ENCODE assay signal across 1 cellular context in the genomic region with DNA sequence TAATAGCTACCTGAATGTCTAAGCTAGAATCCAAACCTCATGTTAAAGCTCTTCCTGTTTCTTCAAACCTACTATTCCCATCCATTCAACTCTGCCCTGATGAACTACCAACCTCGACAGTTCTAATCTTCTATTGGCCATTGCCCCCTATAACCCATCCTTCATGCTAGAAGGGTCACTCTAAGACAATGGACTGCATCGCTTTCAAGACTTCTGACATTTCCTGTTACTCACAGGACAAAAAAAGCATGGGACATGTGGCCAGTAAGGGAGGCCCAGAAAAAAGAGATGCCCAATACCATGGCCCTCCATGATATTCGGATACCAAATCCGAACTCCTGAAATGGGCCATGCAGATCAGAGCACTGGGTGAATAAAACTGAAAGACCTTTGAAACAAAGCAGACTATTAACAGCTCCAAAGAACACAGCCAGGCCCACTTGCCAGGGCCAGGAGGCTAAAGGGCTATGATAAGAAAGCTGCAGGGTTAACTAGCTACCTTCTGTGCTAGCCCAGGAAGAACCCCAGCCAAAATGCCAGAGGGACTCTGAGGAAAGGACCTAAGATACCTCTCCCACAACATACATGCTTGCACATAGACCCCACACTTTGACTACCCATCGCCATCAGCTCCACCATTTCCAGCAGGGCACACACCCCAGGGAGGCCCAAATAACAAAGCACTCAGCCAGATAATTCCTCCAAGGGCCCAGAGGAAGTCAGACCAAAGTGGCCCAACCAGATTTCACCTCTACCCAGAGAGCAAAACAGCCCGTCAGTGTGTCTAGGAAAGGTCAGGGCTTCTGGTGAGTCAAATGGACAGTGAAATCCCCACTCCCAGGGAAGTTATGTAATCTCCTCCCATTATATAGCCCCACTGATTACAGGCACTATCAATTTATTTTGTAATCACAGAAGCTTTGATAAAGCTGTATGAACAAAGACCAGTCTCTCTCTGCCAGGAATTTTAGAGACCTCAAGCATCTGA.
TF ChIP-seq lines count a peak whose summit lies in the region.

No MANE protein-coding gene starts in this region.

TF ChIP-seq in endothelial cell of umbilical vein, 7 proteins besides CTCF, POLR2A, EP300 and RAD21:
- TF ChIP-seq POLR2AphosphoS5 (IDR thresholded peaks at IDR 0.05; ENCODE audit: insufficient read depth, low read depth, low read length) (no peak), MYC (IDR thresholded peaks at IDR 0.05; ENCODE audit: low read depth, low read length) (peak; percentile 18), EZH2 (IDR thresholded peaks at IDR 0.05; ENCODE audit: borderline replicate concordance, low read depth, low read length, severe bottlenecking) (no peak), JUN (IDR thresholded peaks at IDR 0.05; ENCODE audit: borderline replicate concordance, insufficient read depth, insufficient read length, low read depth) (no peak), GATA2 (IDR thresholded peaks at IDR 0.05; ENCODE audit: insufficient read depth, insufficient read length, low read depth, low read length) (no peak), FOS (IDR thresholded peaks at IDR 0.05; ENCODE audit: borderline replicate concordance, insufficient read depth, low read length) (no peak)
- TF ChIP-seq, protein P1, sequence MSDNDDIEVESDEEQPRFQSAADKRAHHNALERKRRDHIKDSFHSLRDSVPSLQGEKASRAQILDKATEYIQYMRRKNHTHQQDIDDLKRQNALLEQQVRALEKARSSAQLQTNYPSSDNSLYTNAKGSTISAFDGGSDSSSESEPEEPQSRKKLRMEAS (IDR thresholded peaks at IDR 0.05; ENCODE audit: insufficient read depth, insufficient read length) = no peak
TF ChIP-seq in endothelial cell of umbilical vein: peak in this region for 1.
